In the genomic region with DNA sequence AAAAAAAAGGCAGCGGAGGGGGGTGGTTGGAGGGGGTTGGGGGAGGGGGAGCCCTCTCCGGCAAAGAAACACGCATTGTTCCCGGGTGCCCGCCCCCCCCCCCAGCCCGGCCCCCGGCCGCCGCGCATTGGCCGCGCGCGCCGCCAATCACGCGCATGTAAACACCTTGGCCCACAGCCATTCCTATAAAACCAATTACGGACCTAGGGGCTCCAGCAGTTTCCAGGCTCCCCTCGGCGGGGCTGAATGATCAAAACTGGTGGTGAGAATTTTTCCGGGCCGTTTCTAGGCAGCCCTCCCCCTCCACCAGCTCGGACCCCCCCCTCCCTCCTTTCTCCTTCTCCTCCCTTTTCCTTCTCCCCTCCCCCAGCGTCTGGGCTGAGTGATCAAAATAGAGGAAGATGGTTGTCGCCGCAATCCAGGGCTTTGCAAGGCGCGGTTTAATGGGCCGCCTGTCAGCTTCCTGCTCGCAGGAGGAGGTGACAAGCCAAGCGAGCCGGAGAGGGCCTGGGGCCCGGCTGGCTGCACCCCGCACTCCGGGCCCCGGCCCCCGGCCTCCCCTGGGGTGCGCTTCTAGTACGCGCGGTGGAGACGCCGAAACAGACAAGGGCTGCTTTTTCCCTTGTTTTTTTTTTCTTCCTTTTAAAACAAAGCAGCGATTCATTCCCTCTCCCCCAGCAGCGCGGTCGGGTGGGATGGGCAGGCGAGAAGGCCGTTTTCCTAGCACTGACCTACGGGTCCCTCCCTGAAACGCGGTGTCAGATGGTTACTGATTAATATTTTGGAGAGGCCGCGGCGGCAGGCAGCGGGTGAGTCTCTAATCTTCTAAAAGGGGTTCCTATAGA, we compare ENCODE assay signal across 8 cellular contexts. TPM values are rescaled to one million over a fixed set of nuclear protein-coding genes. Genes with fewer than 3 reads are reported as not detected.
A peak's percentile ranks its signal among the peaks of the same experiment; 100 is the strongest.
DNase-seq lines count a peak whose midpoint lies in the region; ATAC-seq, FAIRE-seq and TF ChIP-seq lines count a peak whose summit lies in the region.

No MANE protein-coding gene starts in this region.

- CTCF ChIA-PET in WTC11 (lab: Charles Lee) = interaction anchor here (0.5 to 2.2 kb wide), 8 partner anchors 27 to 184 kb away, joined by 3 to 13 read pairs (median 5); no protein-coding TSS in a partner anchor
- CTCF ChIA-PET in endothelial cell of umbilical vein (lab: Charles Lee) = interaction anchor here (1.0 to 3.5 kb wide), 4 partner anchors 27 to 254 kb away, joined by 3 to 13 read pairs (median 5); no protein-coding TSS in a partner anchor

- 0 to 1% methylated on average over 55 to 56 of the region's 56 CpGs for WGBS in lung, 2 donors

- dilution Hi-C loops in endothelial cell of umbilical vein (cut with MboI; ENCODE audit: extremely low pct_ligation_motif_present, low sequenced_read_pairs) = no loop called here

- H3K9me3 ChIP-seq in endothelial cell of umbilical vein (replicated peaks; ENCODE audit: control insufficient read depth, insufficient read depth, low read length) (no peaks in the 10 kb centered on the region), lung (ENCODE audit: control insufficient read depth in 2 of 2, insufficient read depth in 1 of 2, low read length in 1 of 2) (no peaks in the 10 kb centered on the region)

- TF ChIP-seq POLR2A in endothelial cell of umbilical vein (IDR thresholded peaks at IDR 0.05; ENCODE audit: low read depth, low read length) = peak; percentile 57

- TF ChIP-seq CTCF in CD14-positive monocyte (IDR thresholded peaks at IDR 0.05) = no peak
- no peak for TF ChIP-seq CTCF in HFFc6 (IDR thresholded peaks at IDR 0.05)
- no peak for TF ChIP-seq CTCF in WTC11 (IDR thresholded peaks at IDR 0.05)
- TF ChIP-seq CTCF in endothelial cell of umbilical vein (IDR thresholded peaks at IDR 0.05; ENCODE audit: extremely low read depth in 1 of 2, insufficient read depth in 1 of 2, low read depth in 1 of 2, low read length in 2 of 2) = no peak
- TF ChIP-seq CTCF in lung (IDR thresholded peaks at IDR 0.05; ENCODE audit: control extremely low read depth, extremely low read depth) = no peak

- peak overlapping the region; percentile 87 to 94 (median 90) for H3K4me3 ChIP-seq in endothelial cell of umbilical vein (replicated peaks in 1 of 3; ENCODE audit: insufficient read depth in 1 of 3, low read depth in 1 of 3, low read length in 3 of 3)
- H3K4me3 ChIP-seq in lung = peak overlapping the region; percentile 79

- no peaks in the 10 kb centered on the region for H3K36me3 ChIP-seq in endothelial cell of umbilical vein (ENCODE audit: control insufficient read depth in 2 of 2, extremely low read depth in 1 of 2, insufficient read depth in 2 of 2, low read length in 2 of 2)
- no peaks in the 10 kb centered on the region for H3K36me3 ChIP-seq in lung (ENCODE audit: control insufficient read depth in 2 of 2, insufficient read depth in 2 of 2, low read length in 2 of 2)

- H3K4me1 Mint-ChIP-seq in CD14-positive monocyte = peaks cover 20% of the 10 kb centered on the region
- peaks cover 2% of the 10 kb centered on the region for H3K4me1 Mint-ChIP-seq in HFFc6 (ENCODE audit: low read depth)
- H3K4me1 Mint-ChIP-seq in WTC11 = peaks cover 11% of the 10 kb centered on the region
- peaks cover 55% of the 10 kb centered on the region for H3K4me1 Mint-ChIP-seq in stimulated activated naive CD8-positive, alpha-beta T cell treated with anti-CD3 and anti-CD28 coated beads, Interleukin-15, Interleukin-2, amounts not matched to agents 100 ng/mL and 50 ng/mL, for 24 hours (ENCODE audit: low read depth)

- DNase-seq in CD14-positive monocyte (ENCODE audit: low spot score) (peak; percentile 98), HFFc6 (peak; percentile 97), NCI-H226 (peak; percentile 99), WTC11 (ENCODE audit: low spot score) (peak; percentile 94), endothelial cell of umbilical vein (ENCODE audit: low read depth, low spot score) (peak; percentile 98), lung (ENCODE audit: low spot score) (peak; percentile 96)

- H3K79me2 ChIP-seq in endothelial cell of umbilical vein (ENCODE audit: control insufficient read depth, insufficient read depth, low read length) = peaks cover 77% of the 10 kb centered on the region

- H3K9ac ChIP-seq in endothelial cell of umbilical vein (replicated peaks; ENCODE audit: extremely low read depth, insufficient read depth, low read length) = peak overlapping the region; percentile 82

- H4K20me1 ChIP-seq in endothelial cell of umbilical vein (replicated peaks; ENCODE audit: control insufficient read depth, extremely low read depth, insufficient read depth, low read length) = no peaks in the 10 kb centered on the region

- no peak overlapping the region for H2AFZ ChIP-seq in endothelial cell of umbilical vein (ENCODE audit: low read depth, low read length)

- peaks cover 6% of the 10 kb centered on the region for H3K4me1 ChIP-seq in endothelial cell of umbilical vein (ENCODE audit: control insufficient read depth, extremely low read depth, insufficient read depth, low read length)
- no peaks in the 10 kb centered on the region for H3K4me1 ChIP-seq in lung (ENCODE audit: control insufficient read depth in 2 of 2, insufficient read depth in 2 of 2, low read length in 2 of 2)

- H3K27ac ChIP-seq in endothelial cell of umbilical vein (ENCODE audit: insufficient read depth, low read depth, low read length) (peak overlapping the region; percentile 72), lung (ENCODE audit: low read depth in 1 of 2, low read length in 1 of 2) (peak overlapping the region; percentile 99 to 100)

- no peaks in the 10 kb centered on the region for H3K9me1 ChIP-seq in endothelial cell of umbilical vein (replicated peaks; ENCODE audit: control insufficient read depth, extremely low read depth, insufficient read depth, low read length)

- H3K27ac Mint-ChIP-seq in CD14-positive monocyte (peak overlapping the region; percentile 96 to 98 (median 97)), HFFc6 (peak overlapping the region; percentile 99), WTC11 (peak overlapping the region; percentile 97)
- H3K27ac Mint-ChIP-seq in stimulated activated naive CD8-positive, alpha-beta T cell treated with anti-CD3 and anti-CD28 coated beads, Interleukin-15, Interleukin-2, amounts not matched to agents 100 ng/mL and 50 ng/mL, for 24 hours = peak overlapping the region; percentile 49

- no peaks in the 10 kb centered on the region for H3K36me3 Mint-ChIP-seq in CD14-positive monocyte
- H3K36me3 Mint-ChIP-seq in HFFc6 (ENCODE audit: low read depth) = peaks cover 3% of the 10 kb centered on the region
- no peaks in the 10 kb centered on the region for H3K36me3 Mint-ChIP-seq in WTC11
- no peaks in the 10 kb centered on the region for H3K36me3 Mint-ChIP-seq in stimulated activated naive CD8-positive, alpha-beta T cell treated with anti-CD3 and anti-CD28 coated beads, Interleukin-15, Interleukin-2, amounts not matched to agents 100 ng/mL and 50 ng/mL, for 24 hours (ENCODE audit: low read depth)

- POLR2A ChIA-PET in WTC11 (lab: Charles Lee) (interaction anchor here (0.7 to 3.5 kb wide), 5 partner anchors 16 to 127 kb away, joined by 3 to 20 read pairs (median 3); no protein-coding TSS in a partner anchor), endothelial cell of umbilical vein (lab: Charles Lee) (no interaction called here)

- BruUV-seq in endothelial cell of umbilical vein (replicated peaks; lab: Mats Ljungman, UMichigan) = TSS peak; percentile 4

- H3K9me3 Mint-ChIP-seq in CD14-positive monocyte (peaks cover 0 to 3% (median 0%) of the 10 kb centered on the region in 7 donors), HFFc6 (no peaks in the 10 kb centered on the region), WTC11 (no peaks in the 10 kb centered on the region)
- H3K9me3 Mint-ChIP-seq in stimulated activated naive CD8-positive, alpha-beta T cell treated with anti-CD3 and anti-CD28 coated beads, Interleukin-15, Interleukin-2, amounts not matched to agents 100 ng/mL and 50 ng/mL, for 24 hours = no peaks in the 10 kb centered on the region

- H3K4me3 Mint-ChIP-seq in CD14-positive monocyte (peak overlapping the region; percentile 98 to 99), HFFc6 (peak overlapping the region; percentile 93), WTC11 (peak overlapping the region; percentile 88)
- H3K4me3 Mint-ChIP-seq in stimulated activated naive CD8-positive, alpha-beta T cell treated with anti-CD3 and anti-CD28 coated beads, Interleukin-15, Interleukin-2, amounts not matched to agents 100 ng/mL and 50 ng/mL, for 24 hours = peak overlapping the region; percentile 77

- peak overlapping the region; percentile 94 for H3K4me2 ChIP-seq in endothelial cell of umbilical vein (ENCODE audit: insufficient read depth, low read length)

- H3K27me3 Mint-ChIP-seq in CD14-positive monocyte (ENCODE audit: low read depth in 3 of 3) (peaks cover 0 to 2% (median 1%) of the 10 kb centered on the region in 3 donors), HFFc6 (ENCODE audit: insufficient read depth) (peaks cover 16% of the 10 kb centered on the region), WTC11 (ENCODE audit: low read depth) (peaks cover 67% of the 10 kb centered on the region)
- H3K27me3 Mint-ChIP-seq in stimulated activated naive CD8-positive, alpha-beta T cell treated with anti-CD3 and anti-CD28 coated beads, Interleukin-15, Interleukin-2, amounts not matched to agents 100 ng/mL and 50 ng/mL, for 24 hours = peaks cover 67% of the 10 kb centered on the region

- no peaks in the 10 kb centered on the region for H3K27me3 ChIP-seq in endothelial cell of umbilical vein (ENCODE audit: control insufficient read depth in 2 of 2, insufficient read depth in 2 of 2, low read length in 2 of 2)
- no peaks in the 10 kb centered on the region for H3K27me3 ChIP-seq in lung (ENCODE audit: control insufficient read depth, insufficient read depth)

- ATAC-seq in WTC11 = peak; percentile 22
- peak; percentile 10 for ATAC-seq in lung (ENCODE audit: insufficient read depth, low FRiP score)
- no peak for ATAC-seq in GM19395 (IDR thresholded peaks at IDR 0.05; ENCODE audit: unreplicated experiment)

- intact Hi-C loops in CD14-positive monocyte (cut with micrococcal nuclease) (loop anchor here (2.0 to 5.0 kb wide), 3 partner anchors 27 to 268 kb away; no protein-coding TSS in a partner anchor), endothelial cell of umbilical vein (cut with micrococcal nuclease) (loop anchor here (2.0 kb wide), 2 partner anchors 55 to 57 kb away; no protein-coding TSS in a partner anchor)

- FAIRE-seq in endothelial cell of umbilical vein (lab: Jason Lieb, UNC) = peak; percentile 99

RNA-seq across cellular contexts. Expression of gene TNRC18, which starts 0.4 kb away (rescaled TPM):
- under 1 TPM; 0.64 to 0.70 TPM for polyA plus RNA-seq in CD14-positive monocyte
- 10 to 100 TPM; 70.6 to 87.1 (median 79.9) TPM for total RNA-seq in HFFc6 (2021; fragmentation: NEBNext Ultra II Directional; extraction: Animal tissue kit (Norgen Biotek cat#: 25700))
- total RNA-seq in WTC11 (2021) = 29.1 to 55.0 TPM (median 34.2 TPM) in 3 replicates
- total RNA-seq in endothelial cell of umbilical vein = 64.6 and 65.0 TPM in 2 replicates
- 14.8 and 16.8 TPM in 2 replicates for polyA plus RNA-seq in endothelial cell of umbilical vein
- polyA plus RNA-seq in endothelial cell of umbilical vein (2011; cell fraction: cytosol; rRNA removed) = 15.2 and 20.7 TPM in 2 replicates
- polyA plus RNA-seq in endothelial cell of umbilical vein (2011; cell fraction: nucleus; rRNA removed) = 44.0 and 48.9 TPM in 2 replicates
- polyA plus RNA-seq in endothelial cell of umbilical vein (2012) = 25.5 and 34.3 TPM in 2 replicates
- polyA minus RNA-seq in endothelial cell of umbilical vein = 25.8 and 35.4 TPM in 2 replicates
- polyA minus RNA-seq in endothelial cell of umbilical vein (2011; cell fraction: cytosol; rRNA and poly(A)+ RNA removed) = 31.4 TPM
- 25.3 and 40.1 TPM in 2 replicates for polyA minus RNA-seq in endothelial cell of umbilical vein (2011; cell fraction: nucleus; rRNA and poly(A)+ RNA removed)
- 100 to 1,000 TPM; 115 to 117 TPM for total RNA-seq in lung
- polyA plus RNA-seq in lung = 10 to 100 TPM; 33.4 to 53.4 TPM

Comparison
In these comparisons a context has a peak if more than half of its experiments do, and no peak if none do; other contexts are left out.
1. H3K27ac Mint-ChIP-seq: peak in every context shown above with its lines; median percentile 99 in HFFc6; 97 in CD14-positive monocyte; 97 in WTC11; 49 in stimulated activated naive CD8-positive, alpha-beta T cell treated with anti-CD3 and anti-CD28 coated beads, Interleukin-15, Interleukin-2, amounts not matched to agents 100 ng/mL and 50 ng/mL, for 24 hours.